ENCODE assay signal across 22 cellular contexts in genomic region chr7:47939425-47940036, GRCh38. TPM values are rescaled to one million over a fixed set of nuclear protein-coding genes. Genes with fewer than 3 reads are reported as not detected.
DNase-seq lines count a peak whose midpoint lies in the region; ATAC-seq, FAIRE-seq and TF ChIP-seq lines count a peak whose summit lies in the region.
"Had no signal": no experiment of that assay in that cellular context is flagged by ENCODE, and none has a peak within 500 bp of the region (broad histone marks: within the 10 kb centered on the region; RNA-seq: fewer than 3 reads in every experiment).

No MANE protein-coding gene starts in this region.

- H3K27me3 ChIP-seq in gastroesophageal sphincter, result no peaks in the 10 kb centered on the region
- no peaks in the 10 kb centered on the region for H3K27me3 ChIP-seq in psoas muscle (ENCODE audit: insufficient read depth in 3 of 3, low read length in 2 of 3)
- H3K27me3 ChIP-seq: BLaER1 had no signal

- peak; percentile 67 for ATAC-seq in stimulated activated naive CD8-positive, alpha-beta T cell treated with anti-CD3 and anti-CD28 coated beads, Interleukin-15, amount 100 ng/mL, for 72 hours
- no peak for ATAC-seq in stimulated activated naive CD8-positive, alpha-beta T cell treated with anti-CD3 and anti-CD28 coated beads, Interleukin-15, Interleukin-2, amounts not matched to agents 100 U/mL and 50 U/mL, for 24 hours
- ATAC-seq in gastroesophageal sphincter (no peak), psoas muscle (no peak), GM21381 (IDR thresholded peaks at IDR 0.05; ENCODE audit: unreplicated experiment) (no peak), HG03196 (IDR thresholded peaks at IDR 0.05; ENCODE audit: unreplicated experiment) (no peak)
- ATAC-seq: activated T-helper 17 cell treated with anti-CD3 and anti-CD28 coated beads, Interleukin-2, amount 50 U/mL, for 72 hours; T-cell had no signal

- H3K36me3 ChIP-seq in gastroesophageal sphincter (no peaks in the 10 kb centered on the region), psoas muscle (ENCODE audit: insufficient read depth in 1 of 2, low read depth in 1 of 2) (peaks cover 0 to 21% of the 10 kb centered on the region in 2 donors)
- H3K36me3 ChIP-seq: BLaER1, prostate gland had no signal

- intact Hi-C loops in psoas muscle (cut with DNase I), result no loop called here

- H3K27ac ChIP-seq in gastroesophageal sphincter (peak overlapping the region in 3 of 4 donors; percentile 52 to 72 (median 59)), psoas muscle (peak overlapping the region; percentile 70)
- H3K27ac ChIP-seq: BLaER1, prostate gland had no signal

- H3K4me1 ChIP-seq in gastroesophageal sphincter (peaks cover 0 to 7% (median 5%) of the 10 kb centered on the region in 3 donors), psoas muscle (no peaks in the 10 kb centered on the region)
- H3K4me1 ChIP-seq: prostate gland had no signal

- peak overlapping the region in 1 of 2 donors; percentile 27 for H3K27ac Mint-ChIP-seq in stimulated activated naive CD8-positive, alpha-beta T cell treated with anti-CD3 and anti-CD28 coated beads, Interleukin-15, amount 100 ng/mL, for 72 hours
- H3K27ac Mint-ChIP-seq: activated CD4-positive, alpha-beta T cell treated with anti-CD3 and anti-CD28 coated beads, Interleukin-2, amount 10 ng/mL, durations not matched to agents 24 days and 14 days; activated naive CD8-positive, alpha-beta T cell treated with anti-CD3 and anti-CD28 coated beads for 36 hours; activated T-helper 17 cell treated with anti-CD3 and anti-CD28 coated beads, Interleukin-2, amount 50 U/mL, for 72 hours; T-cell had no signal

- no peaks in the 10 kb centered on the region for H3K4me1 Mint-ChIP-seq in stimulated activated naive CD8-positive, alpha-beta T cell treated with anti-CD3 and anti-CD28 coated beads, Interleukin-15, amount 100 ng/mL, for 72 hours

- TF ChIP-seq POLR2A in gastroesophageal sphincter (IDR thresholded peaks at IDR 0.05), result no peak
- TF ChIP-seq POLR2A in GM12892 (IDR thresholded peaks at IDR 0.05; ENCODE audit: low read depth, low read length), result no peak

- no peaks in the 10 kb centered on the region for H3K27me3 Mint-ChIP-seq in stimulated activated naive CD8-positive, alpha-beta T cell treated with anti-CD3 and anti-CD28 coated beads, Interleukin-15, amount 100 ng/mL, for 72 hours
- H3K27me3 Mint-ChIP-seq: activated CD4-positive, alpha-beta T cell treated with anti-CD3 and anti-CD28 coated beads, Interleukin-2, amount 10 ng/mL, durations not matched to agents 24 days and 14 days; activated naive CD8-positive, alpha-beta T cell treated with anti-CD3 and anti-CD28 coated beads for 36 hours; activated T-helper 17 cell treated with anti-CD3 and anti-CD28 coated beads, Interleukin-2, amount 50 U/mL, for 72 hours; T-cell had no signal

- no peak for TF ChIP-seq CTCF in gastroesophageal sphincter (IDR thresholded peaks at IDR 0.05)
- no peak for TF ChIP-seq CTCF in psoas muscle (IDR thresholded peaks at IDR 0.05)

- no peak overlapping the region for H3K4me3 Mint-ChIP-seq in stimulated activated naive CD8-positive, alpha-beta T cell treated with anti-CD3 and anti-CD28 coated beads, Interleukin-15, amount 100 ng/mL, for 72 hours
- H3K4me3 Mint-ChIP-seq: activated CD4-positive, alpha-beta T cell treated with anti-CD3 and anti-CD28 coated beads, Interleukin-2, amount 10 ng/mL, durations not matched to agents 24 days and 14 days; activated naive CD8-positive, alpha-beta T cell treated with anti-CD3 and anti-CD28 coated beads for 36 hours; activated T-helper 17 cell treated with anti-CD3 and anti-CD28 coated beads, Interleukin-2, amount 50 U/mL, for 72 hours; nephron progenitor cell; T-cell had no signal

- FAIRE-seq in GM12892 (lab: Jason Lieb, UNC), result no peak
- FAIRE-seq: keratinocyte had no signal

- H3K4me3 ChIP-seq in gastroesophageal sphincter (no peak overlapping the region), psoas muscle (no peak overlapping the region)
- H3K4me3 ChIP-seq: BLaER1, prostate gland had no signal

- TF ChIP-seq EP300 in gastroesophageal sphincter (IDR thresholded peaks at IDR 0.05), result no peak

- no peaks in the 10 kb centered on the region for H3K9me3 Mint-ChIP-seq in stimulated activated naive CD8-positive, alpha-beta T cell treated with anti-CD3 and anti-CD28 coated beads, Interleukin-15, amount 100 ng/mL, for 72 hours
- H3K9me3 Mint-ChIP-seq: activated CD4-positive, alpha-beta T cell treated with anti-CD3 and anti-CD28 coated beads, Interleukin-2, amount 10 ng/mL, durations not matched to agents 24 days and 14 days; activated naive CD8-positive, alpha-beta T cell treated with anti-CD3 and anti-CD28 coated beads for 36 hours; activated T-helper 17 cell treated with anti-CD3 and anti-CD28 coated beads, Interleukin-2, amount 50 U/mL, for 72 hours; nephron progenitor cell; T-cell had no signal

- DNase-seq in stimulated activated naive CD8-positive, alpha-beta T cell treated with anti-CD3 and anti-CD28 coated beads, Interleukin-15, amount 100 ng/mL, for 72 hours, result no peak
- DNase-seq in stimulated activated naive CD8-positive, alpha-beta T cell treated with anti-CD3 and anti-CD28 coated beads, Interleukin-15, Interleukin-2, amounts not matched to agents 100 U/mL and 50 U/mL, for 24 hours, result no peak
- DNase-seq in psoas muscle (no peak), GF-D8 (lab: John Stamatoyannopoulos, UW) (no peak), GM12892 (ENCODE audit: insufficient read length) (no peak)
- DNase-seq: activated CD4-positive, alpha-beta T cell treated with anti-CD3 and anti-CD28 coated beads, Interleukin-2, amount 10 ng/mL, durations not matched to agents 24 days and 14 days; activated naive CD8-positive, alpha-beta T cell treated with anti-CD3 and anti-CD28 coated beads for 36 hours; Calu3; foreskin fibroblast; NCI-H524 treated with DMSO at 0.1 percent for 48 hours; nephron progenitor cell; SIG-M5; stimulated activated CD4-positive, alpha-beta T cell treated with anti-CD3 and anti-CD28 coated beads, Interleukin-12 subunit alpha, Interleukin-12 subunit beta, amount 100 ng/mL, for 4 hours; T-cell had no signal

- WGBS in gastroesophageal sphincter (ENCODE audit: low coverage in 1 of 2), 2 donors, result 100% methylated on average over 1 of the region's 7 CpGs; no CpG with 5 or more reads in 1 of the 2 donors
- WGBS in psoas muscle, 3 donors, result 91 to 96% (median 91%) methylated on average over 7 of the region's 7 CpGs

- H3K9me3 ChIP-seq in gastroesophageal sphincter (no peaks in the 10 kb centered on the region), psoas muscle (no peaks in the 10 kb centered on the region)
- H3K9me3 ChIP-seq: BLaER1, prostate gland had no signal

RNA-seq across cellular contexts. Expression of gene PKD1L1, which starts 8.7 kb away (rescaled TPM):
- 1 to 10 TPM in 1 of 4 donors, under 1 TPM in 3; 0.12 to 1.3 (median 0.45) TPM for total RNA-seq in gastroesophageal sphincter
- 1 to 10 TPM in 3 of 4 donors, under 1 TPM in 1; 0.58 to 1.4 (median 1.1) TPM for total RNA-seq in psoas muscle
- under 1 TPM; 0.56 to 0.79 (median 0.73) TPM for polyA plus RNA-seq in psoas muscle
- polyA plus RNA-seq in GM12892 (2012; ENCODE audit: missing spikeins), result not detected
- total RNA-seq: A673 had no signal

RNA-seq across cellular contexts. Expression of gene HUS1, which starts 39.9 kb away (rescaled TPM):
- total RNA-seq in gastroesophageal sphincter (10 to 100 TPM; 13.7 to 32.7 (median 19.7) TPM), psoas muscle (10 to 100 TPM; 26.3 to 30.7 (median 27.3) TPM)
- polyA plus RNA-seq in psoas muscle, result 10 to 100 TPM; 17.8 to 29.8 (median 17.8) TPM
- 19.8 TPM for polyA plus RNA-seq in GM12892 (2012; ENCODE audit: missing spikeins)
